Comparison of ENCODE assay signal across 1 cellular context in the genomic region with DNA sequence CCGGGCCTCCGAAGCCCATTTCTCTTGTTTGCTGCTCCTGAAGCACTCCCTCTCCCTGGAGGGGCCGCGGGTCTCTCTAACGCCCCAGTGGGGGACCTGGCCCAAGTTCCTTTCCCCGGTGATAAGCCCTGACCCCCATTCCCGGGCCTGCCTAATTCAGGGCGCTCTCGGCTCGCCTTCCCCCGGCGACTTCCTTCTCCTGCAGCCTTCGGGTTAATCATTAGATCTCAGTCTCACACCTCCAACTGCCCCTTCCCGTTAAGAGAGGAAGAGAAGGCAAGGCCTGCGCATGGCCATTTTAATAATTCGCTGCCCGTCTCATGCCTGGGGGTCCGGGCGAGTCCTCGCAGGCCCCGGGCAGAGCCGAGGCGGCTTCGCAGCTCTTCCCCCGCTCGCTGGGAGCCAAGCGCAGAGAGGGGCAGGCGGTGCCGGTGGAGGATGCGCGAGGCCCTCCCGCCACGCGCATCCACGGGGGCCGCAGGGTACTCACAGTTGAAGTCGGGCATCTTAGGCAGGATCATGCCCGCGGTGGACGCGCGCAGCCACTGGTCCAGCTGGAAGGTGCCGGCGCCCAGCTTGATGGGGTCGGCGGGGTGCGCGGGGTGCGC.
A peak's percentile ranks its signal among the peaks of the same experiment; 100 is the strongest.
TF ChIP-seq lines count a peak whose summit lies in the region.

No MANE protein-coding gene starts in this region.

TF ChIP-seq in GM12878, 131 proteins besides CTCF, POLR2A, EP300 and RAD21 (continued from another document):
- TF ChIP-seq SPI1 (IDR thresholded peaks at IDR 0.05; ENCODE audit: borderline replicate concordance, insufficient read depth, low read depth, low read length) (no peak), SKIL (IDR thresholded peaks at IDR 0.05; ENCODE audit: low read depth, poor library complexity, severe bottlenecking) (peak; percentile 35), ZNF207 (IDR thresholded peaks at IDR 0.05; ENCODE audit: borderline replicate concordance) (0 out of 2 replicates have a peak, but pooled peaks have one; percentile 48), EZH2 (IDR thresholded peaks at IDR 0.05; ENCODE audit: borderline replicate concordance, control insufficient read depth, low read depth, low read length) (peak; percentile 8; the same call in 1 of the 2 replicates), LARP7 (IDR thresholded peaks at IDR 0.05) (peak; percentile 86), RB1 (IDR thresholded peaks at IDR 0.05; ENCODE audit: borderline replicate concordance) (0 out of 2 replicates have a peak, but pooled peaks have one; percentile 29), NBN (IDR thresholded peaks at IDR 0.05) (peak; percentile 63; the same call in 1 of the 2 replicates), ZSCAN29 (IDR thresholded peaks at IDR 0.05) (no peak), ESRRA (IDR thresholded peaks at IDR 0.05; ENCODE audit: low read length) (no peak), IRF3 (IDR thresholded peaks at IDR 0.05) (no peak), HDAC6 (IDR thresholded peaks at IDR 0.05; ENCODE audit: unreplicated experiment) (peak; percentile 86), ZBTB4 (CRISPR knock-in tag; IDR thresholded peaks at IDR 0.05) (no peak), MLLT1 (IDR thresholded peaks at IDR 0.05) (peak; percentile 47; the same call in 1 of the 2 replicates), GATAD2B (conservative IDR thresholded peaks at IDR 0.05; ENCODE audit: low read depth) (peak; percentile 16; the same call in 1 of the 2 replicates), NR2F1 (conservative IDR thresholded peaks at IDR 0.05) (0 out of 2 replicates have a peak, but pooled peaks have one; percentile 5), IKZF2 (IDR thresholded peaks at IDR 0.05) (peak in 1 of 2 experiments; percentile 23; a peak in 1 of 4 replicates), IKZF1 (conservative IDR thresholded peaks at IDR 0.05) (peak; percentile 74)
- TF ChIP-seq, protein P1, sequence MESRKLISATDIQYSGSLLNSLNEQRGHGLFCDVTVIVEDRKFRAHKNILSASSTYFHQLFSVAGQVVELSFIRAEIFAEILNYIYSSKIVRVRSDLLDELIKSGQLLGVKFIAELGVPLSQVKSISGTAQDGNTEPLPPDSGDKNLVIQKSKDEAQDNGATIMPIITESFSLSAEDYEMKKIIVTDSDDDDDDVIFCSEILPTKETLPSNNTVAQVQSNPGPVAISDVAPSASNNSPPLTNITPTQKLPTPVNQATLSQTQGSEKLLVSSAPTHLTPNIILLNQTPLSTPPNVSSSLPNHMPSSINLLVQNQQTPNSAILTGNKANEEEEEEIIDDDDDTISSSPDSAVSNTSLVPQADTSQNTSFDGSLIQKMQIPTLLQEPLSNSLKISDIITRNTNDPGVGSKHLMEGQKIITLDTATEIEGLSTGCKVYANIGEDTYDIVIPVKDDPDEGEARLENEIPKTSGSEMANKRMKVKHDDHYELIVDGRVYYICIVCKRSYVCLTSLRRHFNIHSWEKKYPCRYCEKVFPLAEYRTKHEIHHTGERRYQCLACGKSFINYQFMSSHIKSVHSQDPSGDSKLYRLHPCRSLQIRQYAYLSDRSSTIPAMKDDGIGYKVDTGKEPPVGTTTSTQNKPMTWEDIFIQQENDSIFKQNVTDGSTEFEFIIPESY (IDR thresholded peaks at IDR 0.05) = 0 out of 2 replicates have a peak, but pooled peaks have one; percentile 36
- TF ChIP-seq, protein P2, sequence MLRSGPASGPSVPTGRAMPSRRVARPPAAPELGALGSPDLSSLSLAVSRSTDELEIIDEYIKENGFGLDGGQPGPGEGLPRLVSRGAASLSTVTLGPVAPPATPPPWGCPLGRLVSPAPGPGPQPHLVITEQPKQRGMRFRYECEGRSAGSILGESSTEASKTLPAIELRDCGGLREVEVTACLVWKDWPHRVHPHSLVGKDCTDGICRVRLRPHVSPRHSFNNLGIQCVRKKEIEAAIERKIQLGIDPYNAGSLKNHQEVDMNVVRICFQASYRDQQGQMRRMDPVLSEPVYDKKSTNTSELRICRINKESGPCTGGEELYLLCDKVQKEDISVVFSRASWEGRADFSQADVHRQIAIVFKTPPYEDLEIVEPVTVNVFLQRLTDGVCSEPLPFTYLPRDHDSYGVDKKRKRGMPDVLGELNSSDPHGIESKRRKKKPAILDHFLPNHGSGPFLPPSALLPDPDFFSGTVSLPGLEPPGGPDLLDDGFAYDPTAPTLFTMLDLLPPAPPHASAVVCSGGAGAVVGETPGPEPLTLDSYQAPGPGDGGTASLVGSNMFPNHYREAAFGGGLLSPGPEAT (IDR thresholded peaks at IDR 0.05; ENCODE audit: low read depth) = peak; percentile 32; the same call in 1 of the 2 replicates
- TF ChIP-seq, protein P3, sequence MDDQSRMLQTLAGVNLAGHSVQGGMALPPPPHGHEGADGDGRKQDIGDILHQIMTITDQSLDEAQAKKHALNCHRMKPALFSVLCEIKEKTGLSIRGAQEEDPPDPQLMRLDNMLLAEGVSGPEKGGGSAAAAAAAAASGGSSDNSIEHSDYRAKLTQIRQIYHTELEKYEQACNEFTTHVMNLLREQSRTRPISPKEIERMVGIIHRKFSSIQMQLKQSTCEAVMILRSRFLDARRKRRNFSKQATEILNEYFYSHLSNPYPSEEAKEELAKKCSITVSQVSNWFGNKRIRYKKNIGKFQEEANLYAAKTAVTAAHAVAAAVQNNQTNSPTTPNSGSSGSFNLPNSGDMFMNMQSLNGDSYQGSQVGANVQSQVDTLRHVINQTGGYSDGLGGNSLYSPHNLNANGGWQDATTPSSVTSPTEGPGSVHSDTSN (IDR thresholded peaks at IDR 0.05; ENCODE audit: insufficient replicate concordance, low read depth, low read length) = no peak
- TF ChIP-seq, protein P4, sequence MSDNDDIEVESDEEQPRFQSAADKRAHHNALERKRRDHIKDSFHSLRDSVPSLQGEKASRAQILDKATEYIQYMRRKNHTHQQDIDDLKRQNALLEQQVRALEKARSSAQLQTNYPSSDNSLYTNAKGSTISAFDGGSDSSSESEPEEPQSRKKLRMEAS (IDR thresholded peaks at IDR 0.05; ENCODE audit: low read depth, low read length) = 0 out of 2 replicates have a peak, but pooled peaks have one; percentile 47
- TF ChIP-seq, protein P5, sequence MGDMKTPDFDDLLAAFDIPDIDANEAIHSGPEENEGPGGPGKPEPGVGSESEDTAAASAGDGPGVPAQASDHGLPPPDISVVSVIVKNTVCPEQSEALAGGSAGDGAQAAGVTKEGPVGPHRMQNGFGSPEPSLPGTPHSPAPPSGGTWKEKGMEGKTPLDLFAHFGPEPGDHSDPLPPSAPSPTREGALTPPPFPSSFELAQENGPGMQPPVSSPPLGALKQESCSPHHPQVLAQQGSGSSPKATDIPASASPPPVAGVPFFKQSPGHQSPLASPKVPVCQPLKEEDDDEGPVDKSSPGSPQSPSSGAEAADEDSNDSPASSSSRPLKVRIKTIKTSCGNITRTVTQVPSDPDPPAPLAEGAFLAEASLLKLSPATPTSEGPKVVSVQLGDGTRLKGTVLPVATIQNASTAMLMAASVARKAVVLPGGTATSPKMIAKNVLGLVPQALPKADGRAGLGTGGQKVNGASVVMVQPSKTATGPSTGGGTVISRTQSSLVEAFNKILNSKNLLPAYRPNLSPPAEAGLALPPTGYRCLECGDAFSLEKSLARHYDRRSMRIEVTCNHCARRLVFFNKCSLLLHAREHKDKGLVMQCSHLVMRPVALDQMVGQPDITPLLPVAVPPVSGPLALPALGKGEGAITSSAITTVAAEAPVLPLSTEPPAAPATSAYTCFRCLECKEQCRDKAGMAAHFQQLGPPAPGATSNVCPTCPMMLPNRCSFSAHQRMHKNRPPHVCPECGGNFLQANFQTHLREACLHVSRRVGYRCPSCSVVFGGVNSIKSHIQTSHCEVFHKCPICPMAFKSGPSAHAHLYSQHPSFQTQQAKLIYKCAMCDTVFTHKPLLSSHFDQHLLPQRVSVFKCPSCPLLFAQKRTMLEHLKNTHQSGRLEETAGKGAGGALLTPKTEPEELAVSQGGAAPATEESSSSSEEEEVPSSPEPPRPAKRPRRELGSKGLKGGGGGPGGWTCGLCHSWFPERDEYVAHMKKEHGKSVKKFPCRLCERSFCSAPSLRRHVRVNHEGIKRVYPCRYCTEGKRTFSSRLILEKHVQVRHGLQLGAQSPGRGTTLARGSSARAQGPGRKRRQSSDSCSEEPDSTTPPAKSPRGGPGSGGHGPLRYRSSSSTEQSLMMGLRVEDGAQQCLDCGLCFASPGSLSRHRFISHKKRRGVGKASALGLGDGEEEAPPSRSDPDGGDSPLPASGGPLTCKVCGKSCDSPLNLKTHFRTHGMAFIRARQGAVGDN (IDR thresholded peaks at IDR 0.05) = no peak
- TF ChIP-seq, protein P6, sequence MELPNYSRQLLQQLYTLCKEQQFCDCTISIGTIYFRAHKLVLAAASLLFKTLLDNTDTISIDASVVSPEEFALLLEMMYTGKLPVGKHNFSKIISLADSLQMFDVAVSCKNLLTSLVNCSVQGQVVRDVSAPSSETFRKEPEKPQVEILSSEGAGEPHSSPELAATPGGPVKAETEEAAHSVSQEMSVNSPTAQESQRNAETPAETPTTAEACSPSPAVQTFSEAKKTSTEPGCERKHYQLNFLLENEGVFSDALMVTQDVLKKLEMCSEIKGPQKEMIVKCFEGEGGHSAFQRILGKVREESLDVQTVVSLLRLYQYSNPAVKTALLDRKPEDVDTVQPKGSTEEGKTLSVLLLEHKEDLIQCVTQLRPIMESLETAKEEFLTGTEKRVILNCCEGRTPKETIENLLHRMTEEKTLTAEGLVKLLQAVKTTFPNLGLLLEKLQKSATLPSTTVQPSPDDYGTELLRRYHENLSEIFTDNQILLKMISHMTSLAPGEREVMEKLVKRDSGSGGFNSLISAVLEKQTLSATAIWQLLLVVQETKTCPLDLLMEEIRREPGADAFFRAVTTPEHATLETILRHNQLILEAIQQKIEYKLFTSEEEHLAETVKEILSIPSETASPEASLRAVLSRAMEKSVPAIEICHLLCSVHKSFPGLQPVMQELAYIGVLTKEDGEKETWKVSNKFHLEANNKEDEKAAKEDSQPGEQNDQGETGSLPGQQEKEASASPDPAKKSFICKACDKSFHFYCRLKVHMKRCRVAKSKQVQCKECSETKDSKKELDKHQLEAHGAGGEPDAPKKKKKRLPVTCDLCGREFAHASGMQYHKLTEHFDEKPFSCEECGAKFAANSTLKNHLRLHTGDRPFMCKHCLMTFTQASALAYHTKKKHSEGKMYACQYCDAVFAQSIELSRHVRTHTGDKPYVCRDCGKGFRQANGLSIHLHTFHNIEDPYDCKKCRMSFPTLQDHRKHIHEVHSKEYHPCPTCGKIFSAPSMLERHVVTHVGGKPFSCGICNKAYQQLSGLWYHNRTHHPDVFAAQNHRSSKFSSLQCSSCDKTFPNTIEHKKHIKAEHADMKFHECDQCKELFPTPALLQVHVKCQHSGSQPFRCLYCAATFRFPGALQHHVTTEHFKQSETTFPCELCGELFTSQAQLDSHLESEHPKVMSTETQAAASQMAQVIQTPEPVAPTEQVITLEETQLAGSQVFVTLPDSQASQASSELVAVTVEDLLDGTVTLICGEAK (IDR thresholded peaks at IDR 0.05; ENCODE audit: borderline replicate concordance) = peak; percentile 82
